ENCODE assay signal across 8 cellular contexts in the genomic region with DNA sequence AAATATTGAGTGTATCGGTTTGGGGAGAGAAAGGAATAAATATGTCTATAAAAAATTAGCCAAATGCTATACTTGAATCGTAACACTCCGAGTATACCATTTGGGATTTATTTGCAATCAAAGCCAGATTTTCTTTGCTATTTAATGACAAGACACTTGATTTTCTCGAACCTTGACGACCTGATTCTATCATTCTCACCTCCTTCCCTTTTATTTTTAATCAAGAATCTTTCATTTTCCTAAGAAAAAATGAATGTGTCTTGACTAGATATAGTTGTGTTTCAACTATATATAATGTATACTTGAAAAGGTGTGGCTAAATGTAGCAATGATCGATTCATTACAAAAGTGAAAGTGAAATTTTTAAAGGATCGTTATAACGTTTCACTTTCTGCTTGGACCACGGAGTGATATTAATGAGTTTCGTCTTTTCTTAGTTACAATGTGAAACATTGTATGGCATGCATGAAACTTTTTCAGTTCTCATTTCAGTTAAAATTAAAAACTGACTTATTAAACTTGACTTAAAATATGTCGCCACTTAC.
A peak's percentile ranks its signal among the peaks of the same experiment; 100 is the strongest.
DNase-seq lines count a peak whose midpoint lies in the region; ATAC-seq and TF ChIP-seq lines count a peak whose summit lies in the region.

No MANE protein-coding gene starts in this region.

- ATAC-seq in GM21515 (IDR thresholded peaks at IDR 0.05; ENCODE audit: unreplicated experiment): peak; percentile 49
- ATAC-seq in HG02763 (IDR thresholded peaks at IDR 0.05; ENCODE audit: unreplicated experiment): no peak

- no peaks in the 10 kb centered on the region for H3K27me3 ChIP-seq in GM06990 (replicated peaks; ENCODE audit: control insufficient read depth, insufficient read depth, low read length)
- no peaks in the 10 kb centered on the region for H3K27me3 ChIP-seq in mucosa of rectum (ENCODE audit: control insufficient read depth in 2 of 2, insufficient read depth in 2 of 2, low read length in 2 of 2)

- peak overlapping the region; percentile 71 to 86 for H3K9ac ChIP-seq in mucosa of rectum (ENCODE audit: low read depth in 1 of 2, low read length in 2 of 2)

- DNase-seq in GM06990 (ENCODE audit: extremely low read depth, insufficient read length) (peak; percentile 65), KG1 (lab: John Stamatoyannopoulos, UW) (peak; percentile 32), cardiac fibroblast (ENCODE audit: low read depth in 2 of 2) (no peak), SW 1271 (lab: John Stamatoyannopoulos, UW) (no peak)
- no peak for DNase-seq in activated CD8-positive, alpha-beta memory T cell treated with anti-CD3 and anti-CD28 coated beads, Interleukin-2, amount 50 U/mL, for 4 hours

- H3K4me3 ChIP-seq in GM06990 (replicated peaks; ENCODE audit: low read depth, low read length): peak overlapping the region; percentile 71
- peak overlapping the region; percentile 58 to 82 for H3K4me3 ChIP-seq in cardiac fibroblast (replicated peaks in 1 of 2; ENCODE audit: low read depth in 2 of 2, low read length in 2 of 2)
- peak overlapping the region; percentile 87 to 90 for H3K4me3 ChIP-seq in mucosa of rectum (ENCODE audit: low read length in 2 of 2)

- TF ChIP-seq CTCF in GM06990 (IDR thresholded peaks at IDR 0.05; ENCODE audit: insufficient read depth, low read length, poor library complexity, severe bottlenecking) (no peak), cardiac fibroblast (IDR thresholded peaks at IDR 0.05; ENCODE audit: low read depth, low read length) (no peak)

- H3K9me3 ChIP-seq in mucosa of rectum (ENCODE audit: control insufficient read depth in 2 of 2, low read length in 2 of 2): no peaks in the 10 kb centered on the region

- H3K27ac ChIP-seq in mucosa of rectum (ENCODE audit: low read depth in 2 of 2, low read length in 2 of 2): peak overlapping the region; percentile 87 to 89

- peaks cover 13 to 19% of the 10 kb centered on the region in 2 donors for H3K4me1 ChIP-seq in mucosa of rectum (ENCODE audit: control insufficient read depth in 2 of 2, insufficient read depth in 2 of 2, low read length in 2 of 2)

- H3K36me3 ChIP-seq in GM06990 (ENCODE audit: control insufficient read depth, insufficient read depth, low read length) (peaks cover 6% of the 10 kb centered on the region), mucosa of rectum (ENCODE audit: control insufficient read depth in 2 of 2, insufficient read depth in 2 of 2, low read length in 2 of 2) (peaks cover 11 to 16% of the 10 kb centered on the region in 2 donors)

Comparison
In these comparisons a context has a peak if more than half of its experiments do, and no peak if none do; other contexts are left out.
1. DNase-seq: peak in GM06990 (single experiment) and KG1 (single experiment); none in cardiac fibroblast (0 of 2), SW 1271 (0 of 2) and activated CD8-positive, alpha-beta memory T cell treated with anti-CD3 and anti-CD28 coated beads, Interleukin-2, amount 50 U/mL, for 4 hours (single experiment).
2. Peak in every context shown above with its lines, with median percentiles within 50 percentile points of each other: H3K4me3 ChIP-seq.